Comparison of ENCODE assay signal across 1 cellular context in genomic region chr20:5788385-5788895, GRCh38.
TF ChIP-seq lines count a peak whose summit lies in the region.

No MANE protein-coding gene starts in this region.

TF ChIP-seq in HepG2, 621 proteins besides CTCF, POLR2A, EP300 and RAD21 (continued from another document and continues in another):
- TF ChIP-seq, protein P1, sequence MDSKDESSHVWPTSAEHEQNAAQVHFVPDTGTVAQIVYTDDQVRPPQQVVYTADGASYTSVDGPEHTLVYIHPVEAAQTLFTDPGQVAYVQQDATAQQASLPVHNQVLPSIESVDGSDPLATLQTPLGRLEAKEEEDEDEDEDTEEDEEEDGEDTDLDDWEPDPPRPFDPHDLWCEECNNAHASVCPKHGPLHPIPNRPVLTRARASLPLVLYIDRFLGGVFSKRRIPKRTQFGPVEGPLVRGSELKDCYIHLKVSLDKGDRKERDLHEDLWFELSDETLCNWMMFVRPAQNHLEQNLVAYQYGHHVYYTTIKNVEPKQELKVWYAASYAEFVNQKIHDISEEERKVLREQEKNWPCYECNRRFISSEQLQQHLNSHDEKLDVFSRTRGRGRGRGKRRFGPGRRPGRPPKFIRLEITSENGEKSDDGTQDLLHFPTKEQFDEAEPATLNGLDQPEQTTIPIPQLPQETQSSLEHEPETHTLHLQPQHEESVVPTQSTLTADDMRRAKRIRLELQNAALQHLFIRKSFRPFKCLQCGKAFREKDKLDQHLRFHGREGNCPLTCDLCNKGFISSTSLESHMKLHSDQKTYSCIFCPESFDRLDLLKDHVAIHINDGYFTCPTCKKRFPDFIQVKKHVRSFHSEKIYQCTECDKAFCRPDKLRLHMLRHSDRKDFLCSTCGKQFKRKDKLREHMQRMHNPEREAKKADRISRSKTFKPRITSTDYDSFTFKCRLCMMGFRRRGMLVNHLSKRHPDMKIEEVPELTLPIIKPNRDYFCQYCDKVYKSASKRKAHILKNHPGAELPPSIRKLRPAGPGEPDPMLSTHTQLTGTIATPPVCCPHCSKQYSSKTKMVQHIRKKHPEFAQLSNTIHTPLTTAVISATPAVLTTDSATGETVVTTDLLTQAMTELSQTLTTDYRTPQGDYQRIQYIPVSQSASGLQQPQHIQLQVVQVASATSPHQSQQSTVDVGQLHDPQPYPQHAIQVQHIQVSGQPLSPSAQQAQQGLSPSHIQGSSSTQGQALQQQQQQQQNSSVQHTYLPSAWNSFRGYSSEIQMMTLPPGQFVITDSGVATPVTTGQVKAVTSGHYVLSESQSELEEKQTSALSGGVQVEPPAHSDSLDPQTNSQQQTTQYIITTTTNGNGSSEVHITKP (CRISPR knock-in tag; IDR thresholded peaks at IDR 0.05; ENCODE audit: low read depth) = no peak
- TF ChIP-seq KAT8 (CRISPR knock-in tag; IDR thresholded peaks at IDR 0.05) (no peak), KAT7 (CRISPR knock-in tag; IDR thresholded peaks at IDR 0.05; ENCODE audit: borderline replicate concordance) (peak; percentile 48; the same call in 1 of the 2 replicates), CREB1 (IDR thresholded peaks at IDR 0.05) (no peak), CREB1 (CRISPR knock-in tag; IDR thresholded peaks at IDR 0.05) (no peak), ZNF781 (CRISPR knock-in tag; IDR thresholded peaks at IDR 0.05; ENCODE audit: borderline replicate concordance, not compliant biosample characterization) (no peak), SMC3 (IDR thresholded peaks at IDR 0.05; ENCODE audit: low read length) (peak; percentile 100), RFX5 (IDR thresholded peaks at IDR 0.05; ENCODE audit: low read depth, low read length) (no peak), HOXA5 (CRISPR knock-in tag; IDR thresholded peaks at IDR 0.05) (0 out of 2 replicates have a peak, but pooled peaks have one; percentile 47), ZBTB21 (CRISPR knock-in tag; IDR thresholded peaks at IDR 0.05) (no peak), ZNF124 (CRISPR knock-in tag; IDR thresholded peaks at IDR 0.05) (peak; percentile 58; the same call in 1 of the 2 replicates), SP140L (CRISPR knock-in tag; IDR thresholded peaks at IDR 0.05; ENCODE audit: borderline replicate concordance) (peak; percentile 75; the same call in 1 of the 2 replicates), PBX3 (CRISPR knock-in tag; IDR thresholded peaks at IDR 0.05; ENCODE audit: borderline replicate concordance) (0 out of 2 replicates have a peak, but pooled peaks have one; percentile 21), ZNF614 (CRISPR knock-in tag; IDR thresholded peaks at IDR 0.05; ENCODE audit: borderline replicate concordance) (no peak), SOX13 (IDR thresholded peaks at IDR 0.05) (no peak), SOX13 (CRISPR knock-in tag; conservative IDR thresholded peaks at IDR 0.05 in 1 of 2, IDR thresholded peaks at IDR 0.05 in 1 of 2) (no peak), NFIC (IDR thresholded peaks at IDR 0.05; ENCODE audit: low read length) (no peak), ZNF543 (CRISPR knock-in tag; IDR thresholded peaks at IDR 0.05) (no peak), PITX1 (CRISPR knock-in tag; IDR thresholded peaks at IDR 0.05) (no peak), YEATS2 (CRISPR knock-in tag; IDR thresholded peaks at IDR 0.05; ENCODE audit: borderline replicate concordance) (peak; percentile 37; the same call in 1 of the 2 replicates), JUN (CRISPR knock-in tag; IDR thresholded peaks at IDR 0.05) (no peak), TBL1XR1 (IDR thresholded peaks at IDR 0.05; ENCODE audit: borderline replicate concordance, low read length, partially characterized antibody) (peak; percentile 33), ATF7-NPFF (CRISPR knock-in tag; IDR thresholded peaks at IDR 0.05; ENCODE audit: low read depth) (no peak), GTF2F1 (IDR thresholded peaks at IDR 0.05; ENCODE audit: low read length) (no peak), NCOA2 (CRISPR knock-in tag; IDR thresholded peaks at IDR 0.05) (no peak), SMARCC2 (IDR thresholded peaks at IDR 0.05) (no peak), FOXA3 (CRISPR knock-in tag; IDR thresholded peaks at IDR 0.05) (0 out of 2 replicates have a peak, but pooled peaks have one; percentile 17), NFE2 (CRISPR knock-in tag; IDR thresholded peaks at IDR 0.05) (no peak), ZEB1 (IDR thresholded peaks at IDR 0.05; ENCODE audit: insufficient replicate concordance, low read depth) (no peak), ZNF800 (CRISPR knock-in tag; IDR thresholded peaks at IDR 0.05) (peak; percentile 58; the same call in 1 of the 2 replicates), MEIS2 (CRISPR knock-in tag; IDR thresholded peaks at IDR 0.05) (no peak), TGIF2 (CRISPR knock-in tag; IDR thresholded peaks at IDR 0.05) (no peak), ZNF550 (CRISPR knock-in tag; IDR thresholded peaks at IDR 0.05; ENCODE audit: borderline replicate concordance) (no peak), RBAK (CRISPR knock-in tag; IDR thresholded peaks at IDR 0.05) (no peak), MAF1 (CRISPR knock-in tag; IDR thresholded peaks at IDR 0.05; ENCODE audit: borderline replicate concordance) (no peak), ZNF567 (CRISPR knock-in tag; IDR thresholded peaks at IDR 0.05; ENCODE audit: borderline replicate concordance) (0 out of 2 replicates have a peak, but pooled peaks have one; percentile 44), MXD1 (CRISPR knock-in tag; IDR thresholded peaks at IDR 0.05) (no peak), HNF4A (CRISPR knock-in tag; IDR thresholded peaks at IDR 0.05) (no peak), ZNF564 (CRISPR knock-in tag; IDR thresholded peaks at IDR 0.05) (no peak), NONO (IDR thresholded peaks at IDR 0.05) (no peak), NONO (CRISPR knock-in tag; conservative IDR thresholded peaks at IDR 0.05) (no peak), SAP130 (CRISPR knock-in tag; IDR thresholded peaks at IDR 0.05; ENCODE audit: low read depth) (peak; percentile 29; the same call in 1 of the 2 replicates), ZNF510 (CRISPR knock-in tag; IDR thresholded peaks at IDR 0.05; ENCODE audit: low read depth) (0 out of 2 replicates have a peak, but pooled peaks have one; percentile 50), GATA4 (IDR thresholded peaks at IDR 0.05; ENCODE audit: borderline replicate concordance, low read depth) (no peak), TCF7 (IDR thresholded peaks at IDR 0.05; ENCODE audit: low read depth) (no peak), ZKSCAN8 (CRISPR knock-in tag; IDR thresholded peaks at IDR 0.05; ENCODE audit: borderline replicate concordance) (peak; percentile 44; the same call in 1 of the 2 replicates), ZMYM2 (CRISPR knock-in tag; IDR thresholded peaks at IDR 0.05) (no peak), ZNF670 (CRISPR knock-in tag; IDR thresholded peaks at IDR 0.05; ENCODE audit: borderline replicate concordance) (no peak), ZNF282 (IDR thresholded peaks at IDR 0.05; ENCODE audit: partially characterized antibody) (no peak), PPARG (CRISPR knock-in tag; conservative IDR thresholded peaks at IDR 0.05) (peak; percentile 60), FOSL2 (CRISPR knock-in tag; IDR thresholded peaks at IDR 0.05) (0 out of 2 replicates have a peak, but pooled peaks have one; percentile 19), ZNF749 (CRISPR knock-in tag; IDR thresholded peaks at IDR 0.05; ENCODE audit: borderline replicate concordance) (0 out of 2 replicates have a peak, but pooled peaks have one; percentile 18), ATF7 (IDR thresholded peaks at IDR 0.05) (no peak), ATF7 (CRISPR knock-in tag; IDR thresholded peaks at IDR 0.05) (no peak), GATAD2A (CRISPR knock-in tag; IDR thresholded peaks at IDR 0.05) (peak; percentile 59), ZNF234 (CRISPR knock-in tag; conservative IDR thresholded peaks at IDR 0.05) (no peak), GFI1 (CRISPR knock-in tag; IDR thresholded peaks at IDR 0.05; ENCODE audit: borderline replicate concordance) (no peak)
- TF ChIP-seq, protein P2, sequence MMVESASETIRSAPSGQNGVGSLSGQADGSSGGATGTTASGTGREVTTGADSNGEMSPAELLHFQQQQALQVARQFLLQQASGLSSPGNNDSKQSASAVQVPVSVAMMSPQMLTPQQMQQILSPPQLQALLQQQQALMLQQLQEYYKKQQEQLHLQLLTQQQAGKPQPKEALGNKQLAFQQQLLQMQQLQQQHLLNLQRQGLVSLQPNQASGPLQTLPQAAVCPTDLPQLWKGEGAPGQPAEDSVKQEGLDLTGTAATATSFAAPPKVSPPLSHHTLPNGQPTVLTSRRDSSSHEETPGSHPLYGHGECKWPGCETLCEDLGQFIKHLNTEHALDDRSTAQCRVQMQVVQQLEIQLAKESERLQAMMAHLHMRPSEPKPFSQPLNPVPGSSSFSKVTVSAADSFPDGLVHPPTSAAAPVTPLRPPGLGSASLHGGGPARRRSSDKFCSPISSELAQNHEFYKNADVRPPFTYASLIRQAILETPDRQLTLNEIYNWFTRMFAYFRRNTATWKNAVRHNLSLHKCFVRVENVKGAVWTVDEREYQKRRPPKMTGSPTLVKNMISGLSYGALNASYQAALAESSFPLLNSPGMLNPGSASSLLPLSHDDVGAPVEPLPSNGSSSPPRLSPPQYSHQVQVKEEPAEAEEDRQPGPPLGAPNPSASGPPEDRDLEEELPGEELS (CRISPR knock-in tag; IDR thresholded peaks at IDR 0.05) = no peak
- TF ChIP-seq, protein P3, sequence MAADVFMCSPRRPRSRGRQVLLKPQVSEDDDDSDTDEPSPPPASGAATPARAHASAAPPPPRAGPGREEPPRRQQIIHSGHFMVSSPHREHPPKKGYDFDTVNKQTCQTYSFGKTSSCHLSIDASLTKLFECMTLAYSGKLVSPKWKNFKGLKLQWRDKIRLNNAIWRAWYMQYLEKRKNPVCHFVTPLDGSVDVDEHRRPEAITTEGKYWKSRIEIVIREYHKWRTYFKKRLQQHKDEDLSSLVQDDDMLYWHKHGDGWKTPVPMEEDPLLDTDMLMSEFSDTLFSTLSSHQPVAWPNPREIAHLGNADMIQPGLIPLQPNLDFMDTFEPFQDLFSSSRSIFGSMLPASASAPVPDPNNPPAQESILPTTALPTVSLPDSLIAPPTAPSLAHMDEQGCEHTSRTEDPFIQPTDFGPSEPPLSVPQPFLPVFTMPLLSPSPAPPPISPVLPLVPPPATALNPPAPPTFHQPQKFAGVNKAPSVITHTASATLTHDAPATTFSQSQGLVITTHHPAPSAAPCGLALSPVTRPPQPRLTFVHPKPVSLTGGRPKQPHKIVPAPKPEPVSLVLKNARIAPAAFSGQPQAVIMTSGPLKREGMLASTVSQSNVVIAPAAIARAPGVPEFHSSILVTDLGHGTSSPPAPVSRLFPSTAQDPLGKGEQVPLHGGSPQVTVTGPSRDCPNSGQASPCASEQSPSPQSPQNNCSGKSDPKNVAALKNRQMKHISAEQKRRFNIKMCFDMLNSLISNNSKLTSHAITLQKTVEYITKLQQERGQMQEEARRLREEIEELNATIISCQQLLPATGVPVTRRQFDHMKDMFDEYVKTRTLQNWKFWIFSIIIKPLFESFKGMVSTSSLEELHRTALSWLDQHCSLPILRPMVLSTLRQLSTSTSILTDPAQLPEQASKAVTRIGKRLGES (CRISPR knock-in tag; IDR thresholded peaks at IDR 0.05; ENCODE audit: borderline replicate concordance) = no peak
